1 cellular context compared by ENCODE assay signal in the genomic region with DNA sequence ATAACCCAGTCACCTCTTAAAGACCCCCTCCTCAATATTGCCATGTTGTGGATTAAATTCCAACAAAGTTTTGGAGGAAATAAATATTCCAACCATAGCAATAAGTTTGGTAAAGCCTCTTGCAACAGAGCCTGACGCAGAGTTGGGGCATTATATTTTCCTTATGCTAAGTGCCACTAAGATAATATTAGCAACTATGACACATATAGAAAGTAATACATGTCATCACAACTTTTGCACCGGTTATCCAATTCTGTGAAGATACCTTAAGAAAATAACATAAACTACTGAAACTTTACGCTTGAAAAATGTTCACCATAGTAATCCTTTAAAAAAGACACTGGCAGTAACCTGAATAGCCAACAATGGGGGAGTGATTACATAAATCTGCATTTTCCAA.
TF ChIP-seq lines count a peak whose summit lies in the region.

No MANE protein-coding gene starts in this region.

TF ChIP-seq in GM12878, 131 proteins besides CTCF, POLR2A, EP300 and RAD21:
- TF ChIP-seq EED (IDR thresholded peaks at IDR 0.05; ENCODE audit: low read depth) = peak; percentile 56; the same call in 1 of the 2 replicates
- no peak for TF ChIP-seq MXI1 (IDR thresholded peaks at IDR 0.05; ENCODE audit: low read depth, low read length)
- no peak for TF ChIP-seq BRCA1 (IDR thresholded peaks at IDR 0.05; ENCODE audit: low read depth, low read length)
- no peak for TF ChIP-seq PML (IDR thresholded peaks at IDR 0.05; ENCODE audit: low read length)
- TF ChIP-seq EGR1 (IDR thresholded peaks at IDR 0.05; ENCODE audit: borderline replicate concordance in 1 of 2, low read depth in 2 of 2, low read length in 2 of 2) = no peak
- TF ChIP-seq, protein P1, sequence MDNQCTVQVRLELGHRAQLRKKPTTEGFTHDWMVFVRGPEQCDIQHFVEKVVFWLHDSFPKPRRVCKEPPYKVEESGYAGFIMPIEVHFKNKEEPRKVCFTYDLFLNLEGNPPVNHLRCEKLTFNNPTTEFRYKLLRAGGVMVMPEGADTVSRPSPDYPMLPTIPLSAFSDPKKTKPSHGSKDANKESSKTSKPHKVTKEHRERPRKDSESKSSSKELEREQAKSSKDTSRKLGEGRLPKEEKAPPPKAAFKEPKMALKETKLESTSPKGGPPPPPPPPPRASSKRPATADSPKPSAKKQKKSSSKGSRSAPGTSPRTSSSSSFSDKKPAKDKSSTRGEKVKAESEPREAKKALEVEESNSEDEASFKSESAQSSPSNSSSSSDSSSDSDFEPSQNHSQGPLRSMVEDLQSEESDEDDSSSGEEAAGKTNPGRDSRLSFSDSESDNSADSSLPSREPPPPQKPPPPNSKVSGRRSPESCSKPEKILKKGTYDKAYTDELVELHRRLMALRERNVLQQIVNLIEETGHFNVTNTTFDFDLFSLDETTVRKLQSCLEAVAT (IDR thresholded peaks at IDR 0.05) = no peak
- peak; percentile 45; the same call in 1 of the 2 replicates for TF ChIP-seq RUNX3 (IDR thresholded peaks at IDR 0.05; ENCODE audit: low read length)
- peak; percentile 93 for TF ChIP-seq MEF2A (IDR thresholded peaks at IDR 0.05; ENCODE audit: insufficient read depth, low read depth, low read length)
- TF ChIP-seq MEF2B (IDR thresholded peaks at IDR 0.05; ENCODE audit: partially characterized antibody, poor library complexity, severe bottlenecking) = peak; percentile 68
- no peak for TF ChIP-seq RCOR1 (conservative IDR thresholded peaks at IDR 0.05; ENCODE audit: low read depth, low read length)
- TF ChIP-seq EZH2 (IDR thresholded peaks at IDR 0.05; ENCODE audit: borderline replicate concordance, control insufficient read depth, low read depth, low read length) = no peak
- no peak for TF ChIP-seq WRNIP1 (IDR thresholded peaks at IDR 0.05; ENCODE audit: borderline replicate concordance, low read depth, low read length)
- TF ChIP-seq RB1 (IDR thresholded peaks at IDR 0.05; ENCODE audit: borderline replicate concordance) = no peak
- TF ChIP-seq, protein P2, sequence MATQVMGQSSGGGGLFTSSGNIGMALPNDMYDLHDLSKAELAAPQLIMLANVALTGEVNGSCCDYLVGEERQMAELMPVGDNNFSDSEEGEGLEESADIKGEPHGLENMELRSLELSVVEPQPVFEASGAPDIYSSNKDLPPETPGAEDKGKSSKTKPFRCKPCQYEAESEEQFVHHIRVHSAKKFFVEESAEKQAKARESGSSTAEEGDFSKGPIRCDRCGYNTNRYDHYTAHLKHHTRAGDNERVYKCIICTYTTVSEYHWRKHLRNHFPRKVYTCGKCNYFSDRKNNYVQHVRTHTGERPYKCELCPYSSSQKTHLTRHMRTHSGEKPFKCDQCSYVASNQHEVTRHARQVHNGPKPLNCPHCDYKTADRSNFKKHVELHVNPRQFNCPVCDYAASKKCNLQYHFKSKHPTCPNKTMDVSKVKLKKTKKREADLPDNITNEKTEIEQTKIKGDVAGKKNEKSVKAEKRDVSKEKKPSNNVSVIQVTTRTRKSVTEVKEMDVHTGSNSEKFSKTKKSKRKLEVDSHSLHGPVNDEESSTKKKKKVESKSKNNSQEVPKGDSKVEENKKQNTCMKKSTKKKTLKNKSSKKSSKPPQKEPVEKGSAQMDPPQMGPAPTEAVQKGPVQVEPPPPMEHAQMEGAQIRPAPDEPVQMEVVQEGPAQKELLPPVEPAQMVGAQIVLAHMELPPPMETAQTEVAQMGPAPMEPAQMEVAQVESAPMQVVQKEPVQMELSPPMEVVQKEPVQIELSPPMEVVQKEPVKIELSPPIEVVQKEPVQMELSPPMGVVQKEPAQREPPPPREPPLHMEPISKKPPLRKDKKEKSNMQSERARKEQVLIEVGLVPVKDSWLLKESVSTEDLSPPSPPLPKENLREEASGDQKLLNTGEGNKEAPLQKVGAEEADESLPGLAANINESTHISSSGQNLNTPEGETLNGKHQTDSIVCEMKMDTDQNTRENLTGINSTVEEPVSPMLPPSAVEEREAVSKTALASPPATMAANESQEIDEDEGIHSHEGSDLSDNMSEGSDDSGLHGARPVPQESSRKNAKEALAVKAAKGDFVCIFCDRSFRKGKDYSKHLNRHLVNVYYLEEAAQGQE (IDR thresholded peaks at IDR 0.05; ENCODE audit: low read depth, low read length) = no peak
- no peak for TF ChIP-seq NBN (IDR thresholded peaks at IDR 0.05)
- peak; percentile 24; the same call in 1 of the 2 replicates for TF ChIP-seq GABPA (IDR thresholded peaks at IDR 0.05; ENCODE audit: low read depth)
- TF ChIP-seq CREB1 (IDR thresholded peaks at IDR 0.05; ENCODE audit: low read depth) = peak; percentile 77; the same call in 1 of the 2 replicates
- TF ChIP-seq JUNB (IDR thresholded peaks at IDR 0.05) = peak; percentile 96
- TF ChIP-seq DPF2 (IDR thresholded peaks at IDR 0.05) = peak; percentile 47; the same call in 1 of the 2 replicates
- 0 out of 2 replicates have a peak, but pooled peaks have one; percentile 42 for TF ChIP-seq ZBED1 (IDR thresholded peaks at IDR 0.05; ENCODE audit: borderline replicate concordance)
- TF ChIP-seq ATF7 (IDR thresholded peaks at IDR 0.05; ENCODE audit: low read depth) = peak; percentile 89
- peak; percentile 68 for TF ChIP-seq CREM (IDR thresholded peaks at IDR 0.05; ENCODE audit: low read depth)
- TF ChIP-seq TCF3 (IDR thresholded peaks at IDR 0.05; ENCODE audit: borderline replicate concordance, insufficient read depth, low read depth, low read length) = no peak
- no peak for TF ChIP-seq HDGF (IDR thresholded peaks at IDR 0.05)
- peak; percentile 56; the same call in 1 of the 2 replicates for TF ChIP-seq FOXM1 (IDR thresholded peaks at IDR 0.05; ENCODE audit: low read depth, low read length)
- TF ChIP-seq, protein P3, sequence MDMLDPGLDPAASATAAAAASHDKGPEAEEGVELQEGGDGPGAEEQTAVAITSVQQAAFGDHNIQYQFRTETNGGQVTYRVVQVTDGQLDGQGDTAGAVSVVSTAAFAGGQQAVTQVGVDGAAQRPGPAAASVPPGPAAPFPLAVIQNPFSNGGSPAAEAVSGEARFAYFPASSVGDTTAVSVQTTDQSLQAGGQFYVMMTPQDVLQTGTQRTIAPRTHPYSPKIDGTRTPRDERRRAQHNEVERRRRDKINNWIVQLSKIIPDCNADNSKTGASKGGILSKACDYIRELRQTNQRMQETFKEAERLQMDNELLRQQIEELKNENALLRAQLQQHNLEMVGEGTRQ (IDR thresholded peaks at IDR 0.05; ENCODE audit: borderline replicate concordance, low read depth, low read length) = no peak
- 0 out of 2 replicates have a peak, but pooled peaks have one; percentile 18 for TF ChIP-seq TCF7 (IDR thresholded peaks at IDR 0.05; ENCODE audit: borderline replicate concordance)
- TF ChIP-seq, protein P4, sequence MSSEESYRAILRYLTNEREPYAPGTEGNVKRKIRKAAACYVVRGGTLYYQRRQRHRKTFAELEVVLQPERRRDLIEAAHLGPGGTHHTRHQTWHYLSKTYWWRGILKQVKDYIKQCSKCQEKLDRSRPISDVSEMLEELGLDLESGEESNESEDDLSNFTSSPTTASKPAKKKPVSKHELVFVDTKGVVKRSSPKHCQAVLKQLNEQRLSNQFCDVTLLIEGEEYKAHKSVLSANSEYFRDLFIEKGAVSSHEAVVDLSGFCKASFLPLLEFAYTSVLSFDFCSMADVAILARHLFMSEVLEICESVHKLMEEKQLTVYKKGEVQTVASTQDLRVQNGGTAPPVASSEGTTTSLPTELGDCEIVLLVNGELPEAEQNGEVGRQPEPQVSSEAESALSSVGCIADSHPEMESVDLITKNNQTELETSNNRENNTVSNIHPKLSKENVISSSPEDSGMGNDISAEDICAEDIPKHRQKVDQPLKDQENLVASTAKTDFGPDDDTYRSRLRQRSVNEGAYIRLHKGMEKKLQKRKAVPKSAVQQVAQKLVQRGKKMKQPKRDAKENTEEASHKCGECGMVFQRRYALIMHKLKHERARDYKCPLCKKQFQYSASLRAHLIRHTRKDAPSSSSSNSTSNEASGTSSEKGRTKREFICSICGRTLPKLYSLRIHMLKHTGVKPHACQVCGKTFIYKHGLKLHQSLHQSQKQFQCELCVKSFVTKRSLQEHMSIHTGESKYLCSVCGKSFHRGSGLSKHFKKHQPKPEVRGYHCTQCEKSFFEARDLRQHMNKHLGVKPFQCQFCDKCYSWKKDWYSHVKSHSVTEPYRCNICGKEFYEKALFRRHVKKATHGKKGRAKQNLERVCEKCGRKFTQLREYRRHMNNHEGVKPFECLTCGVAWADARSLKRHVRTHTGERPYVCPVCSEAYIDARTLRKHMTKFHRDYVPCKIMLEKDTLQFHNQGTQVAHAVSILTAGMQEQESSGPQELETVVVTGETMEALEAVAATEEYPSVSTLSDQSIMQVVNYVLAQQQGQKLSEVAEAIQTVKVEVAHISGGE (CRISPR knock-in tag; IDR thresholded peaks at IDR 0.05) = no peak
- TF ChIP-seq ZNF274 (IDR thresholded peaks at IDR 0.05; ENCODE audit: insufficient read depth, insufficient read length) = no peak
- TF ChIP-seq IKZF2 (IDR thresholded peaks at IDR 0.05) = peak in 1 of 2 experiments; percentile 42; a peak in 2 of 4 replicates
- TF ChIP-seq ASH2L (IDR thresholded peaks at IDR 0.05; ENCODE audit: borderline replicate concordance, low read depth) = no peak
- TF ChIP-seq, protein P5, sequence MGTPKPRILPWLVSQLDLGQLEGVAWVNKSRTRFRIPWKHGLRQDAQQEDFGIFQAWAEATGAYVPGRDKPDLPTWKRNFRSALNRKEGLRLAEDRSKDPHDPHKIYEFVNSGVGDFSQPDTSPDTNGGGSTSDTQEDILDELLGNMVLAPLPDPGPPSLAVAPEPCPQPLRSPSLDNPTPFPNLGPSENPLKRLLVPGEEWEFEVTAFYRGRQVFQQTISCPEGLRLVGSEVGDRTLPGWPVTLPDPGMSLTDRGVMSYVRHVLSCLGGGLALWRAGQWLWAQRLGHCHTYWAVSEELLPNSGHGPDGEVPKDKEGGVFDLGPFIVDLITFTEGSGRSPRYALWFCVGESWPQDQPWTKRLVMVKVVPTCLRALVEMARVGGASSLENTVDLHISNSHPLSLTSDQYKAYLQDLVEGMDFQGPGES (IDR thresholded peaks at IDR 0.05) = no peak
- TF ChIP-seq ETV6 (conservative IDR thresholded peaks at IDR 0.05 in 1 of 2, IDR thresholded peaks at IDR 0.05 in 1 of 2; ENCODE audit: borderline replicate concordance in 1 of 2, low read depth in 1 of 2) = peak in 1 of 2 experiments; percentile 21; a peak in 1 of 4 replicates
- TF ChIP-seq NR2F1 (conservative IDR thresholded peaks at IDR 0.05) = peak; percentile 39; the same call in 1 of the 2 replicates
- no peak for TF ChIP-seq SREBF1 (IDR thresholded peaks at IDR 0.05; ENCODE audit: low read length)
- no peak for TF ChIP-seq RAD51 (IDR thresholded peaks at IDR 0.05)
- TF ChIP-seq NFIC (IDR thresholded peaks at IDR 0.05; ENCODE audit: low read depth, low read length) = peak; percentile 82
- TF ChIP-seq ZNF687 (IDR thresholded peaks at IDR 0.05) = no peak
- 0 out of 2 replicates have a peak, but pooled peaks have one; percentile 49 for TF ChIP-seq MTA3 (IDR thresholded peaks at IDR 0.05; ENCODE audit: borderline replicate concordance, low read length)
- peak; percentile 51; the same call in 1 of the 2 replicates for TF ChIP-seq IRF4 (IDR thresholded peaks at IDR 0.05; ENCODE audit: low read depth, low read length)
- TF ChIP-seq CHD4 (IDR thresholded peaks at IDR 0.05) = no peak
- TF ChIP-seq, protein P6, sequence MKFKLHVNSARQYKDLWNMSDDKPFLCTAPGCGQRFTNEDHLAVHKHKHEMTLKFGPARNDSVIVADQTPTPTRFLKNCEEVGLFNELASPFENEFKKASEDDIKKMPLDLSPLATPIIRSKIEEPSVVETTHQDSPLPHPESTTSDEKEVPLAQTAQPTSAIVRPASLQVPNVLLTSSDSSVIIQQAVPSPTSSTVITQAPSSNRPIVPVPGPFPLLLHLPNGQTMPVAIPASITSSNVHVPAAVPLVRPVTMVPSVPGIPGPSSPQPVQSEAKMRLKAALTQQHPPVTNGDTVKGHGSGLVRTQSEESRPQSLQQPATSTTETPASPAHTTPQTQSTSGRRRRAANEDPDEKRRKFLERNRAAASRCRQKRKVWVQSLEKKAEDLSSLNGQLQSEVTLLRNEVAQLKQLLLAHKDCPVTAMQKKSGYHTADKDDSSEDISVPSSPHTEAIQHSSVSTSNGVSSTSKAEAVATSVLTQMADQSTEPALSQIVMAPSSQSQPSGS (IDR thresholded peaks at IDR 0.05; ENCODE audit: low read length) = peak; percentile 94
- TF ChIP-seq ZNF217 (IDR thresholded peaks at IDR 0.05) = no peak
- TF ChIP-seq BHLHE40 (IDR thresholded peaks at IDR 0.05; ENCODE audit: borderline replicate concordance in 1 of 2, low read depth in 2 of 2, low read length in 1 of 2) = no peak
- TF ChIP-seq HCFC1 (IDR thresholded peaks at IDR 0.05; ENCODE audit: low read length) = no peak
